17 cellular contexts compared by ENCODE assay signal in the genomic region with DNA sequence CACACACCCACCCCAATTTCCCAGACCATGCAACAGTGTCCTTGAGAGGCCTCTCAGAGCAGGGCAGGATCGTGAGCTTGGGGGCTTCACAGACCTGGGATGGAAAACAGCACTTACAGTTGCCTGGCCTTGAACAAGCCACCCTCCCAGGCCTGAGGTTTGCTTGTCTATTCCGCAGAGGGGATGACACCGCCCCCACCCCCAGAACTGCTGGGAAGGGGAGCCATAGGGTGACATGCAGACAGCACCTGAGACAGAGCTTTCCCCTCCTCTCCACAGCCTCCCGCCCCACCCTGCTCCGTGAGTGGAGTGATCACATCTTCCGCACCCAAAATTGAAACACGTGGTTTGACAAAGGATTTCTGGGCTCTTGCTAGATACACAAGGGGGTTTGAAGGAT.
DNase-seq lines count a peak whose midpoint lies in the region; ATAC-seq, FAIRE-seq and TF ChIP-seq lines count a peak whose summit lies in the region.
"Had no signal": no experiment of that assay in that cellular context is flagged by ENCODE, and none has a peak within 500 bp of the region (broad histone marks: within the 10 kb centered on the region; RNA-seq: fewer than 3 reads in every experiment).

No MANE protein-coding gene starts in this region.

- H3K4me3 Mint-ChIP-seq in immature natural killer cell, result no peak overlapping the region
- H3K4me3 Mint-ChIP-seq: B cell; CD4-positive, alpha-beta memory T cell; GM23338; H9 had no signal

- peak overlapping the region; percentile 97; the same call in 1 of the 2 replicates for H2BK12ac ChIP-seq in H1 (ENCODE audit: low read depth, low read length)

- ATAC-seq in Right ventricle myocardium superior (ENCODE audit: poor library complexity) (no peak), Right ventricle myocardium inferior (no peak), sciatic nerve (no peak), GM21576 (IDR thresholded peaks at IDR 0.05; ENCODE audit: unreplicated experiment) (no peak)
- ATAC-seq: GM12878, GM23338 had no signal

- TF ChIP-seq EP300 in H1 (IDR thresholded peaks at IDR 0.05; ENCODE audit: borderline replicate concordance in 1 of 2, low read depth in 2 of 2, low read length in 2 of 2), result no peak

- H2AK5ac ChIP-seq in H1 (ENCODE audit: low read depth, low read length), result peak overlapping the region; percentile 80; the same call in 1 of the 2 replicates

- 62% methylated on average over 7 of the region's 7 CpGs; no CpG with 5 or more reads in 1 of the 2 experiments for WGBS in H1 (ENCODE audit: extremely low coverage in 1 of 2, insufficient coverage in 1 of 2, insufficient read length in 1 of 2, insufficient replicate concordance in 2 of 2, low coverage in 1 of 2, low lambda C conversion rate in 2 of 2, missing lambda C conversion rate in 1 of 2), 2 experiments

- H2BK15ac ChIP-seq in H1 (ENCODE audit: low read length), result peak overlapping the region; percentile 72; the same call in 1 of the 2 replicates

- H3K27ac ChIP-seq in VCaP (peak overlapping the region; percentile 61), H1 (ENCODE audit: low read depth, low read length) (no peak overlapping the region)

- no peaks in the 10 kb centered on the region for H4K20me1 ChIP-seq in H1 (replicated peaks in 1 of 2; ENCODE audit: control insufficient read depth in 1 of 2, insufficient read depth in 2 of 2, low read length in 2 of 2)

- H3K79me2 ChIP-seq in H1 (ENCODE audit: control insufficient read depth in 1 of 2, insufficient read depth in 2 of 2, low read length in 2 of 2), result no peaks in the 10 kb centered on the region

- H3K4me3 ChIP-seq in H1 (ENCODE audit: extremely low read depth in 1 of 4, insufficient read depth in 2 of 4, low read depth in 3 of 4, low read length in 4 of 4), result no peak overlapping the region
- H3K4me3 ChIP-seq: GM12878, GM23338 had no signal

- H3K36me3 ChIP-seq in H1 (ENCODE audit: control insufficient read depth in 2 of 4, insufficient read depth in 4 of 4, low read length in 3 of 4), result no peaks in the 10 kb centered on the region

- H4K91ac ChIP-seq in H1 (replicated peaks; ENCODE audit: insufficient read length, low read length), result no peak overlapping the region

- POLR2A ChIA-PET in H1 (lab: Charles Lee; ENCODE audit: partially characterized antibody), result interaction anchor here (1.4 kb wide), 1 partner anchor 56 kb away, joined by 3 read pairs; no protein-coding TSS in a partner anchor

- H3K36me3 Mint-ChIP-seq in immature natural killer cell, result no peaks in the 10 kb centered on the region
- H3K36me3 Mint-ChIP-seq: CD4-positive, alpha-beta memory T cell had no signal

- no peaks in the 10 kb centered on the region; the same call in 1 of the 2 replicates for H3K23me2 ChIP-seq in H1 (ENCODE audit: low read depth, low read length)

- peaks cover 0 to 9% (median 0%) of the 10 kb centered on the region in 3 donors for H3K27me3 Mint-ChIP-seq in immature natural killer cell (ENCODE audit: low read depth in 3 of 3)
- H3K27me3 Mint-ChIP-seq: CD4-positive, alpha-beta memory T cell had no signal

- H3K79me1 ChIP-seq in H1 (ENCODE audit: low read depth, low read length), result no peaks in the 10 kb centered on the region

- no peak overlapping the region for H3K4me2 ChIP-seq in H1 (ENCODE audit: insufficient read depth in 1 of 2, low read depth in 2 of 2, low read length in 2 of 2)
- H3K4me2 ChIP-seq: GM23338 had no signal

- peak overlapping the region; percentile 78; the same call in 1 of the 2 replicates for H2BK5ac ChIP-seq in H1 (ENCODE audit: low read depth, low read length)

- no peak overlapping the region for H3K9ac ChIP-seq in H1 (replicated peaks in 1 of 4; ENCODE audit: extremely low read depth in 1 of 4, low read depth in 3 of 4, low read length in 3 of 4)

- CTCF ChIA-PET in H1 (lab: Charles Lee; ENCODE audit: partially characterized antibody), result interaction anchor here (0.6 to 2.0 kb wide), 4 partner anchors 9 to 102 kb away, joined by 3 to 5 read pairs (median 3); no protein-coding TSS in a partner anchor

- H3K9me3 ChIP-seq in H1 (ENCODE audit: insufficient read depth in 2 of 2, low read depth in 1 of 2, low read length in 1 of 2), result no peaks in the 10 kb centered on the region

- FAIRE-seq in H1 (lab: Jason Lieb, UNC), result no peak
- FAIRE-seq: A204.1, GM12878, GM18507 had no signal

- no peak overlapping the region for H3K4ac ChIP-seq in H1 (replicated peaks; ENCODE audit: insufficient read length, low read depth, low read length)

- intact Hi-C loops in Right ventricle myocardium superior (cut with DNase I), result no loop called here
- intact Hi-C loops in Right ventricle myocardium inferior (cut with DNase I), result no loop called here
- intact Hi-C loops in sciatic nerve (cut with DNase I), result no loop called here

- no peaks in the 10 kb centered on the region for H3K9me3 Mint-ChIP-seq in immature natural killer cell
- H3K9me3 Mint-ChIP-seq: CD4-positive, alpha-beta memory T cell; GM23338 had no signal

- peak overlapping the region; percentile 71 for H3K18ac ChIP-seq in H1 (ENCODE audit: extremely low read depth, low read length)

- no peak overlapping the region for H4K8ac ChIP-seq in H1 (ENCODE audit: extremely low read depth, insufficient read depth, low read length)

- no peak overlapping the region for H3K56ac ChIP-seq in H1 (replicated peaks; ENCODE audit: insufficient read length, low read depth, low read length)

- peaks cover 0 to 35% (median 17%) of the 10 kb centered on the region in 4 experiments; a peak in 6 of 7 replicates for H3K4me1 ChIP-seq in H1 (replicated peaks in 1 of 4; ENCODE audit: control insufficient read depth in 3 of 4, insufficient read depth in 4 of 4, low read length in 3 of 4)

- H2AFZ ChIP-seq in H1 (ENCODE audit: low read length), result no peak overlapping the region
- H2AFZ ChIP-seq: GM23338 had no signal

- no peak overlapping the region for H3K23ac ChIP-seq in H1 (ENCODE audit: insufficient read length)

- no peak for TF ChIP-seq POLR2A in H1 (IDR thresholded peaks at IDR 0.05; ENCODE audit: control extremely low read depth in 1 of 2, low read depth in 2 of 2, low read length in 2 of 2)

- peaks cover 0 to 7% of the 10 kb centered on the region in 2 donors for H3K4me1 Mint-ChIP-seq in immature natural killer cell
- H3K4me1 Mint-ChIP-seq: B cell had no signal

- peak overlapping the region; percentile 86; the same call in 1 of the 2 replicates for H2BK20ac ChIP-seq in H1 (ENCODE audit: low read length)

- DNase-seq in Right ventricle myocardium superior, result peak; percentile 4
- no peak for DNase-seq in Right ventricle myocardium inferior (ENCODE audit: missing footprints)
- no peak for DNase-seq in H1 (ENCODE audit: low read depth in 1 of 2, low spot score in 2 of 2)
- DNase-seq in sciatic nerve (ENCODE audit: low spot score), result peak; percentile 57
- no peak for DNase-seq in NCI-H345 treated with DMSO at 0.1 percent for 48 hours (lab: John Stamatoyannopoulos, UW; ENCODE audit: unreplicated experiment)
- no peak for DNase-seq in immature natural killer cell
- DNase-seq: C1 segment of cervical spinal cord; CD4-positive, alpha-beta memory T cell; DMS79; H9 had no signal

- no peak for TF ChIP-seq RAD21 in H1 (IDR thresholded peaks at IDR 0.05 in 1 of 2, conservative IDR thresholded peaks at IDR 0.05 in 1 of 2; ENCODE audit: low read depth in 2 of 2, low read length in 2 of 2)

- TF ChIP-seq CTCF in VCaP (conservative IDR thresholded peaks at IDR 0.05), result no peak
- no peak for TF ChIP-seq CTCF in H1 (IDR thresholded peaks at IDR 0.05; ENCODE audit: control extremely low read depth in 1 of 3, insufficient read depth in 1 of 3, low read depth in 1 of 3, low read length in 3 of 3)

- H4K5ac ChIP-seq in H1 (ENCODE audit: insufficient read length, low read depth, low read length), result no peak overlapping the region

- no peak overlapping the region for H3K14ac ChIP-seq in H1 (ENCODE audit: insufficient read length)

- H3K27ac Mint-ChIP-seq in immature natural killer cell, result no peak overlapping the region
- H3K27ac Mint-ChIP-seq: B cell; CD4-positive, alpha-beta memory T cell; GM23338 had no signal

- no peak overlapping the region for H2BK120ac ChIP-seq in H1 (replicated peaks; ENCODE audit: low read depth, low read length)

- no peaks in the 10 kb centered on the region; a peak in 3 of 7 replicates for H3K27me3 ChIP-seq in H1 (replicated peaks in 1 of 4; ENCODE audit: control insufficient read depth in 3 of 4, extremely low read depth in 1 of 4, insufficient read depth in 3 of 4, low read length in 3 of 4)

TF ChIP-seq in H1, 55 proteins besides CTCF, POLR2A, EP300 and RAD21:
- no peak for TF ChIP-seq NRF1 (IDR thresholded peaks at IDR 0.05; ENCODE audit: low read depth, low read length)
- no peak for TF ChIP-seq KDM5A (IDR thresholded peaks at IDR 0.05; ENCODE audit: low read length)

Comparison
In these comparisons a context has a peak if more than half of its experiments do, and no peak if none do; other contexts are left out.
1. DNase-seq: peak in Right ventricle myocardium superior (single experiment) and sciatic nerve (single experiment); none in Right ventricle myocardium inferior (single experiment), H1 (0 of 2), NCI-H345 treated with DMSO at 0.1 percent for 48 hours (single experiment) and immature natural killer cell (0 of 3).